ENCODE assay signal across 17 cellular contexts in genomic region chr10:94133239-94133638, GRCh38.
DNase-seq lines count a peak whose midpoint lies in the region; ATAC-seq and TF ChIP-seq lines count a peak whose summit lies in the region.
"Had no signal": no experiment of that assay in that cellular context is flagged by ENCODE, and none has a peak within 500 bp of the region (broad histone marks: within the 10 kb centered on the region; RNA-seq: fewer than 3 reads in every experiment).

No MANE protein-coding gene starts in this region.

- H3K9me3 ChIP-seq in mucosa of descending colon = no peaks in the 10 kb centered on the region
- H3K9me3 ChIP-seq: suprapubic skin had no signal

- no peaks in the 10 kb centered on the region for H3K36me3 ChIP-seq in mucosa of descending colon (ENCODE audit: low read depth)
- H3K36me3 ChIP-seq: suprapubic skin had no signal

- no peak overlapping the region for H3K27ac Mint-ChIP-seq in endothelial cell (ENCODE audit: unreplicated experiment)
- H3K27ac Mint-ChIP-seq: activated naive CD4-positive, alpha-beta T cell treated with anti-CD3 and anti-CD28 coated beads, Interleukin-2, amount 50 U/mL, for 24 hours had no signal

- no peaks in the 10 kb centered on the region for H3K9me3 Mint-ChIP-seq in endothelial cell (ENCODE audit: unreplicated experiment)
- H3K9me3 Mint-ChIP-seq: activated naive CD4-positive, alpha-beta T cell treated with anti-CD3 and anti-CD28 coated beads, Interleukin-2, amount 50 U/mL, for 24 hours had no signal

- DNase-seq in AG20443 (ENCODE audit: low spot score) = peak; percentile 47
- peak; percentile 43 for DNase-seq in NCI-H446 treated with DMSO at 0.1 percent for 48 hours (lab: John Stamatoyannopoulos, UW)
- peak; percentile 42 for DNase-seq in fibroblast of gingiva (ENCODE audit: low read depth)
- no peak for DNase-seq in mucosa of descending colon
- DNase-seq in stimulated activated CD4-positive, alpha-beta T cell treated with anti-CD3 and anti-CD28 coated beads, Interleukin-12 subunit alpha, Interleukin-12 subunit beta, amount 100 ng/mL, for 4 hours = no peak
- DNase-seq in endothelial cell (ENCODE audit: low spot score) = no peak
- no peak for DNase-seq in cerebellar nuclear complex (lab: John Stamatoyannopoulos, UW)
- DNase-seq: AML-193, DND-41, NCI-H1105, OCI-M1 had no signal

- H3K4me3 Mint-ChIP-seq in endothelial cell (ENCODE audit: unreplicated experiment) = no peak overlapping the region
- H3K4me3 Mint-ChIP-seq: activated naive CD4-positive, alpha-beta T cell treated with anti-CD3 and anti-CD28 coated beads, Interleukin-2, amount 50 U/mL, for 24 hours had no signal

- TF ChIP-seq CTCF in mucosa of descending colon (IDR thresholded peaks at IDR 0.05) (no peak), endothelial cell (IDR thresholded peaks at IDR 0.05; ENCODE audit: unreplicated experiment) (no peak)

- ATAC-seq in mucosa of descending colon (peak; percentile 17), HG02852 (IDR thresholded peaks at IDR 0.05; ENCODE audit: unreplicated experiment) (no peak)
- ATAC-seq: activated CD4-positive, CD25-positive, alpha-beta regulatory T cell treated with anti-CD3 and anti-CD28 coated beads, Interleukin-2, amount 50 U/mL, for 24 hours; GM12878 had no signal

- H3K4me1 ChIP-seq in mucosa of descending colon (ENCODE audit: low read depth) = no peaks in the 10 kb centered on the region
- H3K4me1 ChIP-seq: suprapubic skin had no signal

- H3K36me3 Mint-ChIP-seq in endothelial cell (ENCODE audit: low read depth, unreplicated experiment) = no peaks in the 10 kb centered on the region
- H3K36me3 Mint-ChIP-seq: activated naive CD4-positive, alpha-beta T cell treated with anti-CD3 and anti-CD28 coated beads, Interleukin-2, amount 50 U/mL, for 24 hours had no signal

- no peaks in the 10 kb centered on the region for H3K4me1 Mint-ChIP-seq in endothelial cell (ENCODE audit: unreplicated experiment)
- H3K4me1 Mint-ChIP-seq: activated naive CD4-positive, alpha-beta T cell treated with anti-CD3 and anti-CD28 coated beads, Interleukin-2, amount 50 U/mL, for 24 hours had no signal

- intact Hi-C loops in mucosa of descending colon (cut with DNase I, micrococcal nuclease) = no loop called here

- no peak overlapping the region for H3K4me3 ChIP-seq in mucosa of descending colon
- H3K4me3 ChIP-seq: GM12878, lung, suprapubic skin had no signal

- H3K27me3 Mint-ChIP-seq in endothelial cell (ENCODE audit: unreplicated experiment) = no peaks in the 10 kb centered on the region

Comparison
In these comparisons a context has a peak if more than half of its experiments do, and no peak if none do; other contexts are left out.
1. DNase-seq: peak in AG20443 (single experiment), NCI-H446 treated with DMSO at 0.1 percent for 48 hours (single experiment) and fibroblast of gingiva (single experiment); none in mucosa of descending colon (0 of 3), stimulated activated CD4-positive, alpha-beta T cell treated with anti-CD3 and anti-CD28 coated beads, Interleukin-12 subunit alpha, Interleukin-12 subunit beta, amount 100 ng/mL, for 4 hours (single experiment), endothelial cell (single experiment) and cerebellar nuclear complex (0 of 2).